Comparison of ENCODE assay signal across 8 cellular contexts in genomic region chr12:6532927-6533652, GRCh38. TPM values are rescaled to one million over a fixed set of nuclear protein-coding genes. Genes with fewer than 3 reads are reported as not detected.
A peak's percentile ranks its signal among the peaks of the same experiment; 100 is the strongest.
DNase-seq lines count a peak whose midpoint lies in the region; ATAC-seq and TF ChIP-seq lines count a peak whose summit lies in the region.

No MANE protein-coding gene starts in this region.

- peak overlapping the region; percentile 98 for H3K4me2 ChIP-seq in KMS-11

- H3K9ac ChIP-seq in KMS-11 = peak overlapping the region; percentile 94

- H3K27ac ChIP-seq in KMS-11 (peak overlapping the region; percentile 99), skin epidermis (peak overlapping the region in 20 of 21 experiments; percentile 87 to 99 (median 96))

- DNase-seq in DMS153 treated with DMSO at 0.1 percent for 48 hours (lab: John Stamatoyannopoulos, UW; ENCODE audit: unreplicated experiment) (peak; percentile 43), SK-MEL-5 (ENCODE audit: low read depth, low spot score) (peak; percentile 97), inferior parietal cortex (ENCODE audit: extremely low spot score) (peak; percentile 68)
- peak; percentile 27 for DNase-seq in central memory CD4-positive, alpha-beta T cell

- peaks cover 18% of the 10 kb centered on the region; the same call in 1 of the 2 replicates for H4K20me1 ChIP-seq in KMS-11 (ENCODE audit: insufficient read depth)

- peaks cover 43% of the 10 kb centered on the region for H3K79me2 ChIP-seq in KMS-11 (ENCODE audit: insufficient read depth, low read depth)

- H3K4me3 ChIP-seq in KMS-11 (IDR thresholded peaks at IDR 0.05; ENCODE audit: insufficient read depth, low read depth, low read length) (peak overlapping the region; percentile 24), skin epidermis (peak overlapping the region; percentile 69 to 100 (median 94))

- in situ Hi-C loops in SK-MEL-5 (cut with HindIII; ENCODE audit: low pct_unique_long_range_greater_than_20kb, low sequenced_read_pairs) = no loop called here

- H2AFZ ChIP-seq in KMS-11 (ENCODE audit: low read depth) = peak overlapping the region; percentile 70; the same call in 1 of the 2 replicates

- H3K4me1 ChIP-seq in KMS-11 (ENCODE audit: low read depth, poor library complexity, severe bottlenecking) = peaks cover 31% of the 10 kb centered on the region

- peak; percentile 20 for ATAC-seq in GM21390 (IDR thresholded peaks at IDR 0.05; ENCODE audit: unreplicated experiment)
- ATAC-seq in GM19328 (IDR thresholded peaks at IDR 0.05; ENCODE audit: unreplicated experiment) = no peak

- no peaks in the 10 kb centered on the region for H3K27me3 ChIP-seq in KMS-11 (ENCODE audit: insufficient read depth, low read depth)

- H3K36me3 ChIP-seq in KMS-11 (ENCODE audit: insufficient read depth) = peaks cover 16% of the 10 kb centered on the region; the same call in 1 of the 2 replicates

- no peak for TF ChIP-seq CTCF in KMS-11 (conservative IDR thresholded peaks at IDR 0.05; ENCODE audit: low read depth, low read length)

RNA-seq across cellular contexts. Expression of gene GAPDH, which starts 1.2 kb away (rescaled TPM):
- 9,488 and 9,829 TPM in 2 replicates for total RNA-seq in SK-MEL-5 (2014; rRNA removed; shearing (Covaris generic))
- 11,028 and 11,713 TPM in 2 replicates for polyA plus RNA-seq in SK-MEL-5 (2015; cell fraction: cytosol; rRNA removed)
- polyA plus RNA-seq in SK-MEL-5 (2015; cell fraction: nucleus; rRNA removed) = 3,036 and 3,118 TPM in 2 replicates

RNA-seq across cellular contexts. Expression of gene IFFO1, which starts 22.8 kb away (rescaled TPM):
- 6.2 and 7.5 TPM in 2 replicates for total RNA-seq in SK-MEL-5 (2014; rRNA removed; shearing (Covaris generic))
- 10.1 and 13.0 TPM in 2 replicates for polyA plus RNA-seq in SK-MEL-5 (2015; cell fraction: cytosol; rRNA removed)
- 196 and 209 TPM in 2 replicates for polyA plus RNA-seq in SK-MEL-5 (2015; cell fraction: nucleus; rRNA removed)

RNA-seq across cellular contexts. Expression of gene NOP2, which starts 35.0 kb away (rescaled TPM):
- total RNA-seq in SK-MEL-5 (2014; rRNA removed; shearing (Covaris generic)) = 63.6 and 77.1 TPM in 2 replicates
- polyA plus RNA-seq in SK-MEL-5 (2015; cell fraction: cytosol; rRNA removed) = 47.5 and 57.9 TPM in 2 replicates
- 687 and 761 TPM in 2 replicates for polyA plus RNA-seq in SK-MEL-5 (2015; cell fraction: nucleus; rRNA removed)

RNA-seq across cellular contexts. Expression of gene NCAPD2, which starts 39.2 kb away (rescaled TPM):
- 53.5 and 56.4 TPM in 2 replicates for total RNA-seq in SK-MEL-5 (2014; rRNA removed; shearing (Covaris generic))
- 87.3 and 123 TPM in 2 replicates for polyA plus RNA-seq in SK-MEL-5 (2015; cell fraction: cytosol; rRNA removed)
- 75.3 and 84.0 TPM in 2 replicates for polyA plus RNA-seq in SK-MEL-5 (2015; cell fraction: nucleus; rRNA removed)

RNA-seq across cellular contexts. Expression of gene MRPL51, which starts 40.0 kb away (rescaled TPM):
- 252 and 261 TPM in 2 replicates for total RNA-seq in SK-MEL-5 (2014; rRNA removed; shearing (Covaris generic))
- 92.9 and 155 TPM in 2 replicates for polyA plus RNA-seq in SK-MEL-5 (2015; cell fraction: cytosol; rRNA removed)
- 13.1 and 18.8 TPM in 2 replicates for polyA plus RNA-seq in SK-MEL-5 (2015; cell fraction: nucleus; rRNA removed)

Comparison
In these comparisons a context has a peak if more than half of its experiments do, and no peak if none do; other contexts are left out.
1. DNase-seq: peak in every context shown above with its lines; median percentile 97 in SK-MEL-5; 68 in inferior parietal cortex; 43 in DMS153 treated with DMSO at 0.1 percent for 48 hours; 27 in central memory CD4-positive, alpha-beta T cell.